Comparison of ENCODE assay signal across 8 cellular contexts in the genomic region with DNA sequence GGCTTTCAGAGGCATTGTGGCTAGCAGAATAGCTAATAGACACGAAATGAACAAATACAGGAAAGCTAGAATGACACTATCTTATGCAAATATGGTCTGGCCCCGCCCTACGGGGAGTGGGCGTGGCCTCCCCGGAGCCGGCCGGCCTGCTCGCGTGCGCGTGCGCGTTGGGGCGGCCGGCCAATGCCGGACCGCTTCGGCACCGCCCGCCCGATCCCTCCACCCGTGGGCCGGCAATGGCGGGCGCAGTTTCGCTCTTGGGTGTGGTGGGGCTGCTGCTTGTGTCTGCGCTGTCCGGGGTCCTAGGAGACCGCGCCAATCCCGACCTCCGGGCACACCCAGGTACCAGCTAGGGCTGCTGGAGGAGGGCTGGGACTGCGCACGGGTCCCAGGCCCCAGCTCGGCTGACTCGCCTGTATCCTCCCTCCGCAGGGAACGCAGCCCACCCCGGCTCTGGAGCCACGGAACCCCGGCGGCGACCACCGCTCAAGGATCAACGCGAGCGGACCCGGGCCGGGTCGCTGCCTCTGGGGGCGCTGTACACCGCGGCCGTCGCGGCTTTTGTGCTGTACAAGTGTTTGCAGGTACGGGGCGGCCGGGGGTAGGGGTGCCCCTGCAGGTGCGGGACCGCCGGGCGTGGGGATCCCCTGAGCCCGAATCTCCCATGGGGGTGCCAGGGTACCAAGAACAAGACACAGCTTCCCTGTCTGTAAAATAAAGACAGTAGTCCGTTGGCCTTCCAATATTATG. TPM values are rescaled to one million over a fixed set of nuclear protein-coding genes. Genes with fewer than 3 reads are reported as not detected.
DNase-seq lines count a peak whose midpoint lies in the region; ATAC-seq and TF ChIP-seq lines count a peak whose summit lies in the region.

A gene with protein sequence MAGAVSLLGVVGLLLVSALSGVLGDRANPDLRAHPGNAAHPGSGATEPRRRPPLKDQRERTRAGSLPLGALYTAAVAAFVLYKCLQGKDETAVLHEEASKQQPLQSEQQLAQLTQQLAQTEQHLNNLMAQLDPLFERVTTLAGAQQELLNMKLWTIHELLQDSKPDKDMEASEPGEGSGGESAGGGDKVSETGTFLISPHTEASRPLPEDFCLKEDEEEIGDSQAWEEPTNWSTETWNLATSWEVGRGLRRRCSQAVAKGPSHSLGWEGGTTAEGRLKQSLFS (plus strand): TSS at position 149 of the 750 bp plus-strand sequence. CDS start 88 bp downstream, at position 237.

- no peaks in the 10 kb centered on the region for H3K27me3 ChIP-seq in CD8-positive, alpha-beta memory T cell (ENCODE audit: insufficient read depth, low read length, poor library complexity, severe bottlenecking)
- H3K27me3 ChIP-seq in HL-60 (ENCODE audit: insufficient read depth, poor library complexity, severe bottlenecking) (no peaks in the 10 kb centered on the region), mesendoderm (ENCODE audit: insufficient read depth, low read length, poor library complexity) (no peaks in the 10 kb centered on the region)

- peak within 1 kb of the TSS; percentile 91 for H3K9ac ChIP-seq in mesendoderm (ENCODE audit: low read length)

- peak within 1 kb of the TSS; percentile 96 for H3K56ac ChIP-seq in mesendoderm (ENCODE audit: low read length)

- H3K79me2 ChIP-seq in mesendoderm (ENCODE audit: control insufficient read depth, insufficient read depth, low read length): no peaks in the 10 kb centered on the region

- TF ChIP-seq CTCF in HL-60 (IDR thresholded peaks at IDR 0.05; ENCODE audit: insufficient read depth, low read length): no peak

- H3K4me2 ChIP-seq in mesendoderm (ENCODE audit: low read length): peak within 1 kb of the TSS; percentile 92

- peak within 1 kb of the TSS; percentile 97 to 100 (median 99) for H3K27ac Mint-ChIP-seq in CD8-positive, alpha-beta memory T cell
- H3K27ac Mint-ChIP-seq in effector memory CD8-positive, alpha-beta T cell: peak within 1 kb of the TSS; percentile 100

- peaks cover 11 to 29% (median 13%) of the 10 kb centered on the region in 3 donors for H3K36me3 Mint-ChIP-seq in CD8-positive, alpha-beta memory T cell
- peaks cover 56% of the 10 kb centered on the region for H3K36me3 Mint-ChIP-seq in effector memory CD8-positive, alpha-beta T cell (ENCODE audit: insufficient read depth)

- peaks cover 0 to 6% (median 4%) of the 10 kb centered on the region in 5 donors for H3K9me3 Mint-ChIP-seq in CD8-positive, alpha-beta memory T cell
- peaks cover 0 to 2% of the 10 kb centered on the region in 2 donors for H3K9me3 Mint-ChIP-seq in effector memory CD8-positive, alpha-beta T cell

- H3K4me1 Mint-ChIP-seq in CD8-positive, alpha-beta memory T cell: peaks cover 67 to 86% (median 79%) of the 10 kb centered on the region in 3 donors
- H3K4me1 Mint-ChIP-seq in effector memory CD8-positive, alpha-beta T cell (ENCODE audit: low read depth in 2 of 2): peaks cover 65 to 66% of the 10 kb centered on the region in 2 donors

- H3K4me1 ChIP-seq in CD8-positive, alpha-beta memory T cell (ENCODE audit: insufficient read depth, low read length): peaks cover 65% of the 10 kb centered on the region
- no peaks in the 10 kb centered on the region for H3K4me1 ChIP-seq in mesendoderm (ENCODE audit: control insufficient read depth, low read depth, low read length)

- peak within 1 kb of the TSS; percentile 73 for H3K4ac ChIP-seq in mesendoderm (ENCODE audit: low read depth, low read length)

- no CpG with 5 or more reads among the region's 65 CpGs for WGBS in mesendoderm (ENCODE audit: extremely low coverage, insufficient coverage, low lambda C conversion rate)

- H3K36me3 ChIP-seq in CD8-positive, alpha-beta memory T cell (ENCODE audit: insufficient read depth, low read length): peaks cover 10% of the 10 kb centered on the region
- peaks cover 6% of the 10 kb centered on the region for H3K36me3 ChIP-seq in mesendoderm (ENCODE audit: control insufficient read depth, insufficient read depth, low read length)

- H2BK120ac ChIP-seq in mesendoderm (ENCODE audit: low read depth, low read length): no peak within 1 kb of the TSS

- H3K9me3 ChIP-seq in CD8-positive, alpha-beta memory T cell (ENCODE audit: low read length): no peaks in the 10 kb centered on the region

- no peak within 1 kb of the TSS for H3K23ac ChIP-seq in mesendoderm (ENCODE audit: low read length)

- peak; percentile 79 to 89 (median 87) for DNase-seq in CD8-positive, alpha-beta memory T cell
- DNase-seq in HL-60 (ENCODE audit: low read depth in 1 of 2, low spot score in 1 of 2): peak; percentile 65 to 67
- peak; percentile 86 for DNase-seq in NOMO-1 treated with DMSO at 0.1 percent for 48 hours (lab: John Stamatoyannopoulos, UW; ENCODE audit: unreplicated experiment)
- peak; percentile 63 to 76 (median 74) for DNase-seq in activated CD8-positive, alpha-beta memory T cell treated with anti-CD3 and anti-CD28 coated beads for 48 hours (ENCODE audit: low read depth in 2 of 3, low spot score in 2 of 3)
- DNase-seq in effector memory CD8-positive, alpha-beta T cell: peak; percentile 78 to 83 (median 82)
- peak; percentile 87 for DNase-seq in mesendoderm
- DNase-seq in stimulated activated CD8-positive, alpha-beta memory T cell treated with anti-CD3 and anti-CD28 coated beads, Interleukin-15, amount 100 ng/mL, for 24 hours (ENCODE audit: low read depth): peak; percentile 72

- no peak within 1 kb of the TSS for H4K8ac ChIP-seq in mesendoderm (ENCODE audit: low read depth, low read length)

- peak within 1 kb of the TSS; percentile 99 for H3K27ac ChIP-seq in CD8-positive, alpha-beta memory T cell (ENCODE audit: low read depth, low read length)
- peak within 1 kb of the TSS; percentile 100 for H3K27ac ChIP-seq in HL-60 (replicated peaks)
- peak within 1 kb of the TSS; percentile 41 for H3K27ac ChIP-seq in mesendoderm (ENCODE audit: low read depth, low read length)

- no peak within 1 kb of the TSS for H2BK15ac ChIP-seq in mesendoderm (replicated peaks; ENCODE audit: low read depth)

- peak within 1 kb of the TSS; percentile 62 for H3K18ac ChIP-seq in mesendoderm (ENCODE audit: low read length)

- peak within 1 kb of the TSS; percentile 84 to 97 (median 92) for H3K4me3 Mint-ChIP-seq in CD8-positive, alpha-beta memory T cell
- peak within 1 kb of the TSS; percentile 91 to 92 for H3K4me3 Mint-ChIP-seq in effector memory CD8-positive, alpha-beta T cell

- H3K79me1 ChIP-seq in mesendoderm (ENCODE audit: low read length): peaks cover 6% of the 10 kb centered on the region

- CTCF ChIA-PET in CD8-positive, alpha-beta memory T cell (lab: Charles Lee): interaction anchor here (0.9 to 10.0 kb wide), 31 partner anchors 8 to 555 kb away, joined by 3 to 162 read pairs (median 7); partner anchors contain the start of genes ARHGEF39, CD72, CREB3 and GBA2

- peaks cover 4 to 9% of the 10 kb centered on the region in 2 donors for H3K27me3 Mint-ChIP-seq in CD8-positive, alpha-beta memory T cell
- H3K27me3 Mint-ChIP-seq in effector memory CD8-positive, alpha-beta T cell: no peaks in the 10 kb centered on the region

- peak within 1 kb of the TSS; percentile 31 for H2BK5ac ChIP-seq in mesendoderm (ENCODE audit: low read length)

- POLR2A ChIA-PET in CD8-positive, alpha-beta memory T cell (lab: Charles Lee): interaction anchor here (0.6 to 5.1 kb wide), 14 partner anchors 9 to 73 kb away, joined by 3 to 53 read pairs (median 6); partner anchors contain the start of genes CREB3, TESK1 and TLN1

- peak; percentile 62 for ATAC-seq in GM19463 (IDR thresholded peaks at IDR 0.05; ENCODE audit: unreplicated experiment)
- ATAC-seq in effector memory CD8-positive, alpha-beta T cell (replicated peaks): peak; percentile 54

- H2AK5ac ChIP-seq in mesendoderm (ENCODE audit: low read length): no peak within 1 kb of the TSS

- peak within 1 kb of the TSS; percentile 90 for H3K4me3 ChIP-seq in CD8-positive, alpha-beta memory T cell (ENCODE audit: low read length)
- H3K4me3 ChIP-seq in HL-60 (replicated peaks; ENCODE audit: insufficient read depth, low read length) (peak within 1 kb of the TSS; percentile 89), mesendoderm (ENCODE audit: low read length) (peak within 1 kb of the TSS; percentile 80)

- no peak within 1 kb of the TSS for H4K5ac ChIP-seq in mesendoderm (ENCODE audit: low read length)

RNA-seq across cellular contexts. Expression of the gene that starts here (rescaled TPM):
- 10 to 100 TPM; 18.5 to 20.0 TPM for total RNA-seq in CD8-positive, alpha-beta memory T cell
- 105 TPM for polyA plus RNA-seq in CD8-positive, alpha-beta memory T cell
- polyA plus RNA-seq in mesendoderm (2013, experiment 1 of 2): 7.8 TPM
- 6.8 TPM for polyA plus RNA-seq in mesendoderm (2013, experiment 2 of 2)

Comparison
In these comparisons a context has a peak if more than half of its experiments do, and no peak if none do; other contexts are left out.
1. Peak in every context shown above with its lines: DNase-seq, ATAC-seq, H3K4me3 ChIP-seq and H3K27ac ChIP-seq.
2. H3K27ac ChIP-seq: peak in every context shown above with its lines; median percentile 100 in HL-60; 99 in CD8-positive, alpha-beta memory T cell; 41 in mesendoderm.